Comparison of ENCODE assay signal across 16 cellular contexts in genomic region chr4:176229645-176230044, GRCh38. TPM values are rescaled to one million over a fixed set of nuclear protein-coding genes. Genes with fewer than 3 reads are reported as not detected.
"Had no signal": no experiment of that assay in that cellular context is flagged by ENCODE, and none has a peak within 500 bp of the region (broad histone marks: within the 10 kb centered on the region; RNA-seq: fewer than 3 reads in every experiment).

No MANE protein-coding gene starts in this region.

- H3K4me3 ChIP-seq: esophagus squamous epithelium, transverse colon had no signal

- H3K9me3 ChIP-seq: esophagus squamous epithelium, transverse colon had no signal

- H3K27ac ChIP-seq: esophagus squamous epithelium, foreskin keratinocyte had no signal

- H3K27ac Mint-ChIP-seq: activated CD4-positive, alpha-beta memory T cell treated with anti-CD3 and anti-CD28 coated beads, Interleukin-2, amount 10 ng/mL, durations not matched to agents 7 days and 5 days; natural killer cell; stimulated activated naive B cell treated with anti-CD40 and anti-IgM and Interleukin-4, amounts not matched to agents 10 μg/mL and 1 μg/mL and 100 μg/mL, for 72 hours had no signal

- H3K27me3 ChIP-seq: esophagus squamous epithelium, foreskin keratinocyte, transverse colon had no signal

- ATAC-seq: activated T-cell treated with anti-CD3 and anti-CD28 coated beads, Interleukin-2, amount 50 U/mL, for 4 hours; foreskin keratinocyte; left colon; natural killer cell; stimulated activated naive B cell treated with anti-CD40 and anti-IgM and Interleukin-4, amounts not matched to agents 10 μg/mL and 1 μg/mL and 100 μg/mL, for 72 hours had no signal

- H3K4me1 ChIP-seq: esophagus squamous epithelium, foreskin keratinocyte had no signal

- H3K36me3 Mint-ChIP-seq: natural killer cell; stimulated activated naive B cell treated with anti-CD40 and anti-IgM and Interleukin-4, amounts not matched to agents 10 μg/mL and 1 μg/mL and 100 μg/mL, for 72 hours had no signal

- DNase-seq: activated CD4-positive, alpha-beta memory T cell treated with anti-CD3 and anti-CD28 coated beads, Interleukin-2, amount 10 ng/mL, durations not matched to agents 7 days and 5 days; activated CD4-positive, alpha-beta T cell treated with anti-CD3 and anti-CD28 coated beads for 4 hours; activated effector memory CD4-positive, alpha-beta T cell treated with Interleukin-2 at 50 U/mL for 16 hours; activated naive CD4-positive, alpha-beta T cell treated with anti-CD3 and anti-CD28 coated beads, Interleukin-2, amount 50 U/mL, for 16 hours; activated T-cell treated with anti-CD3 and anti-CD28 coated beads, Interleukin-2, amount 50 U/mL, for 4 hours; esophagus squamous epithelium; foreskin keratinocyte; head of caudate nucleus; left colon; natural killer cell; stimulated activated naive B cell treated with anti-CD40 and anti-IgM and Interleukin-4, amounts not matched to agents 10 μg/mL and 1 μg/mL and 100 μg/mL, for 72 hours; T-helper 2 cell; transverse colon had no signal

- H3K9me3 Mint-ChIP-seq: activated CD4-positive, alpha-beta memory T cell treated with anti-CD3 and anti-CD28 coated beads, Interleukin-2, amount 10 ng/mL, durations not matched to agents 7 days and 5 days; activated T-cell treated with anti-CD3 and anti-CD28 coated beads, Interleukin-2, amount 50 U/mL, for 4 hours; natural killer cell; stimulated activated naive B cell treated with anti-CD40 and anti-IgM and Interleukin-4, amounts not matched to agents 10 μg/mL and 1 μg/mL and 100 μg/mL, for 72 hours had no signal

- H3K4me3 Mint-ChIP-seq: activated CD4-positive, alpha-beta memory T cell treated with anti-CD3 and anti-CD28 coated beads, Interleukin-2, amount 10 ng/mL, durations not matched to agents 7 days and 5 days; activated T-cell treated with anti-CD3 and anti-CD28 coated beads, Interleukin-2, amount 50 U/mL, for 4 hours; natural killer cell; stimulated activated naive B cell treated with anti-CD40 and anti-IgM and Interleukin-4, amounts not matched to agents 10 μg/mL and 1 μg/mL and 100 μg/mL, for 72 hours had no signal

- H3K36me3 ChIP-seq: esophagus squamous epithelium, transverse colon had no signal

- H3K4me1 Mint-ChIP-seq: activated CD4-positive, alpha-beta memory T cell treated with anti-CD3 and anti-CD28 coated beads, Interleukin-2, amount 10 ng/mL, durations not matched to agents 7 days and 5 days; natural killer cell; stimulated activated naive B cell treated with anti-CD40 and anti-IgM and Interleukin-4, amounts not matched to agents 10 μg/mL and 1 μg/mL and 100 μg/mL, for 72 hours had no signal

RNA-seq across cellular contexts. Expression of gene SPATA4, which starts 34.3 kb away (rescaled TPM):
- total RNA-seq: activated CD4-positive, alpha-beta memory T cell treated with anti-CD3 and anti-CD28 coated beads, Interleukin-2, amount 10 ng/mL, durations not matched to agents 7 days and 5 days; activated T-cell treated with anti-CD3 and anti-CD28 coated beads, Interleukin-2, amount 50 U/mL, for 4 hours; esophagus squamous epithelium; left colon; lung microvascular endothelial cell; natural killer cell; omental fat pad; pulmonary artery endothelial cell; transverse colon had no signal

RNA-seq across cellular contexts. Expression of gene ASB5, which starts 39.4 kb away (rescaled TPM):
- total RNA-seq: activated CD4-positive, alpha-beta memory T cell treated with anti-CD3 and anti-CD28 coated beads, Interleukin-2, amount 10 ng/mL, durations not matched to agents 7 days and 5 days; activated T-cell treated with anti-CD3 and anti-CD28 coated beads, Interleukin-2, amount 50 U/mL, for 4 hours; foreskin keratinocyte; lung microvascular endothelial cell; natural killer cell; omental fat pad; pulmonary artery endothelial cell had no signal
- polyA plus RNA-seq: foreskin keratinocyte had no signal
